ENCODE assay signal across 8 cellular contexts in genomic region chr11:63769044-63769718, GRCh38.
DNase-seq lines count a peak whose midpoint lies in the region; ATAC-seq and TF ChIP-seq lines count a peak whose summit lies in the region.

No MANE protein-coding gene starts in this region.

- H3K9ac ChIP-seq in OCI-LY3 (ENCODE audit: low read length) = peak overlapping the region; percentile 68
- H3K9ac ChIP-seq in iPS-20b (ENCODE audit: low read depth, low read length) = peak overlapping the region; percentile 37

- TF ChIP-seq CTCF in OCI-LY3 (IDR thresholded peaks at IDR 0.05; ENCODE audit: low read depth, low read length) = no peak
- TF ChIP-seq CTCF in astrocyte of the cerebellum (IDR thresholded peaks at IDR 0.05; ENCODE audit: low read depth, low read length, missing control alignments) = no peak

- H3K4me3 ChIP-seq in OCI-LY3 (ENCODE audit: low read length) (peak overlapping the region; percentile 94), astrocyte of the cerebellum (ENCODE audit: low read depth, low read length) (peak overlapping the region; percentile 96), iPS-20b (ENCODE audit: low read length) (peak overlapping the region; percentile 63; the same call in 1 of the 2 replicates)

- DNase-seq in GM03348 (ENCODE audit: low spot score) = peak; percentile 93
- no peak for DNase-seq in astrocyte of the cerebellum (ENCODE audit: low read depth)
- peak; percentile 44 to 49 for DNase-seq in stimulated activated CD4-positive, alpha-beta T cell treated with anti-CD3 and anti-CD28 coated beads, Interleukin-2, amount 100 ng/mL, for 24 hours
- DNase-seq in NCI-H187 treated with DMSO at 0.1 percent for 48 hours (lab: John Stamatoyannopoulos, UW) = no peak

- peaks cover 20% of the 10 kb centered on the region for H4K20me1 ChIP-seq in OCI-LY3 (ENCODE audit: insufficient read depth, low read length)

- peak; percentile 28 for ATAC-seq in GM21825 (IDR thresholded peaks at IDR 0.05; ENCODE audit: unreplicated experiment)
- no peak for ATAC-seq in GM21367 (IDR thresholded peaks at IDR 0.05; ENCODE audit: unreplicated experiment)

- H3K79me2 ChIP-seq in OCI-LY3 (ENCODE audit: low read length) = peaks cover 22% of the 10 kb centered on the region

- H3K4me2 ChIP-seq in OCI-LY3 (ENCODE audit: low read length) = peak overlapping the region; percentile 82

- H3K4me1 ChIP-seq in OCI-LY3 (ENCODE audit: low read length) (peaks cover 15% of the 10 kb centered on the region), iPS-20b (ENCODE audit: insufficient read depth, low read length) (peaks cover 25% of the 10 kb centered on the region)

- H3K9me3 ChIP-seq in OCI-LY3 (ENCODE audit: insufficient read depth, low read length) (no peaks in the 10 kb centered on the region), iPS-20b (ENCODE audit: insufficient read depth, low read depth, low read length) (no peaks in the 10 kb centered on the region)

- peak overlapping the region; percentile 47 for H2AFZ ChIP-seq in OCI-LY3 (ENCODE audit: low read depth, low read length)

- H3K36me3 ChIP-seq in OCI-LY3 (replicated peaks; ENCODE audit: low read depth, low read length) = no peaks in the 10 kb centered on the region
- peaks cover 13% of the 10 kb centered on the region; the same call in 1 of the 2 replicates for H3K36me3 ChIP-seq in iPS-20b (ENCODE audit: insufficient read depth, low read depth, low read length)

- in situ Hi-C loops in astrocyte of the cerebellum (cut with HindIII; ENCODE audit: low sequenced_read_pairs) = no loop called here

- no peak overlapping the region for H3K27ac ChIP-seq in OCI-LY3 (ENCODE audit: low read length)
- no peak overlapping the region for H3K27ac ChIP-seq in iPS-20b (ENCODE audit: low read length)

- peaks cover 29% of the 10 kb centered on the region for H3K27me3 ChIP-seq in OCI-LY3 (ENCODE audit: low read depth, low read length)
- H3K27me3 ChIP-seq in iPS-20b (ENCODE audit: insufficient read depth, low read length) = peaks cover 30% of the 10 kb centered on the region

Comparison
In these comparisons a context has a peak if more than half of its experiments do, and no peak if none do; other contexts are left out.
1. DNase-seq: peak in GM03348 (single experiment) and stimulated activated CD4-positive, alpha-beta T cell treated with anti-CD3 and anti-CD28 coated beads, Interleukin-2, amount 100 ng/mL, for 24 hours (2 of 2); none in astrocyte of the cerebellum (single experiment) and NCI-H187 treated with DMSO at 0.1 percent for 48 hours (single experiment).
2. Peak in every context shown above with its lines, with median percentiles within 50 percentile points of each other: H3K4me3 ChIP-seq.